Comparison of ENCODE assay signal across 8 cellular contexts in genomic region chr19:48746738-48747575, GRCh38. TPM values are rescaled to one million over a fixed set of nuclear protein-coding genes. Genes with fewer than 3 reads are reported as not detected.
DNase-seq lines count a peak whose midpoint lies in the region; ATAC-seq and TF ChIP-seq lines count a peak whose summit lies in the region.

Gene IZUMO1, minus strand, starts transcription at chr19:48746909. Its CDS starts 1,050 bp downstream, at chr19:48745859.

- no peaks in the 10 kb centered on the region for H3K36me3 Mint-ChIP-seq in activated T-helper 1 cell treated with anti-CD3 and anti-CD28 coated beads, Interleukin-12 subunit alpha, Interleukin-12 subunit beta, Interleukin-2, Interleukin-4 antibody, amounts not matched to agents 30 ng/mL and 10 ng/mL and 1 ng/mL, durations not matched to agents 14 hours and 24 hours and 36 hours (ENCODE audit: low read depth)
- no peaks in the 10 kb centered on the region for H3K36me3 Mint-ChIP-seq in naive thymus-derived CD8-positive, alpha-beta T cell

- peaks cover 4% of the 10 kb centered on the region for H3K27me3 Mint-ChIP-seq in activated T-helper 1 cell treated with anti-CD3 and anti-CD28 coated beads, Interleukin-12 subunit alpha, Interleukin-12 subunit beta, Interleukin-2, Interleukin-4 antibody, amounts not matched to agents 30 ng/mL and 10 ng/mL and 1 ng/mL, durations not matched to agents 14 hours and 24 hours and 36 hours (ENCODE audit: insufficient read depth)
- H3K27me3 Mint-ChIP-seq in naive thymus-derived CD8-positive, alpha-beta T cell = peaks cover 7 to 32% (median 17%) of the 10 kb centered on the region in 5 donors

- intact Hi-C loops in activated T-helper 1 cell treated with anti-CD3 and anti-CD28 coated beads, Interleukin-12 subunit alpha, Interleukin-12 subunit beta, Interleukin-2, Interleukin-4 antibody, amounts not matched to agents 30 ng/mL and 10 ng/mL and 1 ng/mL, durations not matched to agents 14 hours and 24 hours and 36 hours (cut with micrococcal nuclease) = loop anchor here (1.0 to 10.0 kb wide), 4 partner anchors 9 to 332 kb away; partner anchors contain the start of genes GYS1 and RUVBL2

- POLR2A ChIA-PET in naive thymus-derived CD8-positive, alpha-beta T cell (lab: Charles Lee) = interaction anchor here (0.7 kb wide), 1 partner anchor 161 kb away, joined by 3 read pairs; no protein-coding TSS in a partner anchor

- no peaks in the 10 kb centered on the region for H3K9me3 Mint-ChIP-seq in activated T-helper 1 cell treated with anti-CD3 and anti-CD28 coated beads, Interleukin-12 subunit alpha, Interleukin-12 subunit beta, Interleukin-2, Interleukin-4 antibody, amounts not matched to agents 30 ng/mL and 10 ng/mL and 1 ng/mL, durations not matched to agents 14 hours and 24 hours and 36 hours
- H3K9me3 Mint-ChIP-seq in naive thymus-derived CD8-positive, alpha-beta T cell = peaks cover 0 to 2% (median 0%) of the 10 kb centered on the region in 9 donors

- H3K4me3 Mint-ChIP-seq in activated T-helper 1 cell treated with anti-CD3 and anti-CD28 coated beads, Interleukin-12 subunit alpha, Interleukin-12 subunit beta, Interleukin-2, Interleukin-4 antibody, amounts not matched to agents 30 ng/mL and 10 ng/mL and 1 ng/mL, durations not matched to agents 14 hours and 24 hours and 36 hours = peak within 1 kb of the TSS; percentile 63
- H3K4me3 Mint-ChIP-seq in naive thymus-derived CD8-positive, alpha-beta T cell = peak within 1 kb of the TSS in 5 of 10 donors; percentile 9 to 29 (median 14)

- peaks cover 17% of the 10 kb centered on the region for H3K4me1 Mint-ChIP-seq in activated T-helper 1 cell treated with anti-CD3 and anti-CD28 coated beads, Interleukin-12 subunit alpha, Interleukin-12 subunit beta, Interleukin-2, Interleukin-4 antibody, amounts not matched to agents 30 ng/mL and 10 ng/mL and 1 ng/mL, durations not matched to agents 14 hours and 24 hours and 36 hours (ENCODE audit: low read depth)
- H3K4me1 Mint-ChIP-seq in naive thymus-derived CD8-positive, alpha-beta T cell = peaks cover 6 to 18% (median 9%) of the 10 kb centered on the region in 4 donors

- H3K4me1 ChIP-seq in foreskin keratinocyte = no peaks in the 10 kb centered on the region

- DNase-seq in Daoy (ENCODE audit: low read depth) (peak; percentile 84), NCI-H524 treated with DMSO at 0.1 percent for 48 hours (lab: John Stamatoyannopoulos, UW) (peak; percentile 73), foreskin keratinocyte (peak in 1 of 2 donors; percentile 51), NCI-H2196 (lab: John Stamatoyannopoulos, UW; ENCODE audit: unreplicated experiment) (no peak), NCI-H345 (lab: John Stamatoyannopoulos, UW) (no peak)
- peak; percentile 62 for DNase-seq in activated T-helper 1 cell treated with anti-CD3 and anti-CD28 coated beads, Interleukin-12 subunit alpha, Interleukin-12 subunit beta, Interleukin-2, Interleukin-4 antibody, amounts not matched to agents 30 ng/mL and 10 ng/mL and 1 ng/mL, durations not matched to agents 14 hours and 24 hours and 36 hours (ENCODE audit: low spot score)
- DNase-seq in naive thymus-derived CD8-positive, alpha-beta T cell = peak in 7 of 10 donors; percentile 15 to 55 (median 48)

- peak within 1 kb of the TSS; percentile 12 for H3K27ac Mint-ChIP-seq in activated T-helper 1 cell treated with anti-CD3 and anti-CD28 coated beads, Interleukin-12 subunit alpha, Interleukin-12 subunit beta, Interleukin-2, Interleukin-4 antibody, amounts not matched to agents 30 ng/mL and 10 ng/mL and 1 ng/mL, durations not matched to agents 14 hours and 24 hours and 36 hours
- peak within 1 kb of the TSS in 1 of 10 donors; percentile 21 for H3K27ac Mint-ChIP-seq in naive thymus-derived CD8-positive, alpha-beta T cell

- H3K27ac ChIP-seq in foreskin keratinocyte = no peak within 1 kb of the TSS
- H3K27ac ChIP-seq in temporal lobe (ENCODE audit: low read depth, low read length) = peak within 1 kb of the TSS; percentile 47

- TF ChIP-seq CTCF in foreskin keratinocyte (conservative IDR thresholded peaks at IDR 0.05) = no peak

- no peaks in the 10 kb centered on the region for H3K27me3 ChIP-seq in foreskin keratinocyte

- peak; percentile 25 for ATAC-seq in foreskin keratinocyte
- peak; percentile 73 to 80 for ATAC-seq in naive thymus-derived CD8-positive, alpha-beta T cell

RNA-seq across cellular contexts. Expression of gene IZUMO1, which starts in this region (rescaled TPM):
- not detected in 2 replicates for total RNA-seq in Daoy (2014; rRNA removed; shearing (Covaris generic))
- total RNA-seq in activated T-helper 1 cell treated with anti-CD3 and anti-CD28 coated beads, Interleukin-12 subunit alpha, Interleukin-12 subunit beta, Interleukin-2, Interleukin-4 antibody, amounts not matched to agents 30 ng/mL and 10 ng/mL and 1 ng/mL, durations not matched to agents 14 hours and 24 hours and 36 hours = 0.37 TPM in 1 of 2 replicates, not detected in the other
- total RNA-seq in foreskin keratinocyte (0.28 and 0.58 TPM in 2 replicates), temporal lobe (not detected)
- polyA plus RNA-seq in foreskin keratinocyte = 0.07 and 0.18 TPM in 2 replicates
- not detected for total RNA-seq in naive thymus-derived CD8-positive, alpha-beta T cell
- polyA plus RNA-seq in naive thymus-derived CD8-positive, alpha-beta T cell = not detected

Comparison
In these comparisons a context has a peak if more than half of its experiments do, and no peak if none do; other contexts are left out.
1. Peak in DNase-seq in Daoy; RNA of the gene not detected or under 1 TPM.
2. Peak in DNase-seq in activated T-helper 1 cell treated with anti-CD3 and anti-CD28 coated beads, Interleukin-12 subunit alpha, Interleukin-12 subunit beta, Interleukin-2, Interleukin-4 antibody, amounts not matched to agents 30 ng/mL and 10 ng/mL and 1 ng/mL, durations not matched to agents 14 hours and 24 hours and 36 hours; RNA of the gene not detected or under 1 TPM.
3. Peak in ATAC-seq in foreskin keratinocyte; RNA of the gene not detected or under 1 TPM.
4. Peak in DNase-seq and ATAC-seq in naive thymus-derived CD8-positive, alpha-beta T cell; RNA of the gene not detected or under 1 TPM.